In genomic region chr22:31497148-31497938, GRCh38 we compare ENCODE assay signal across 8 cellular contexts. TPM values are rescaled to one million over a fixed set of nuclear protein-coding genes. Genes with fewer than 3 reads are reported as not detected.
A peak's percentile ranks its signal among the peaks of the same experiment; 100 is the strongest.
DNase-seq lines count a peak whose midpoint lies in the region; ATAC-seq and TF ChIP-seq lines count a peak whose summit lies in the region.

No MANE protein-coding gene starts in this region.

- H2BK12ac ChIP-seq in trophoblast cell (ENCODE audit: low read length), result no peak overlapping the region

- TF ChIP-seq CTCF in Peyer's patch (IDR thresholded peaks at IDR 0.05), result no peak
- no peak for TF ChIP-seq CTCF in GM10248 (IDR thresholded peaks at IDR 0.05; ENCODE audit: control extremely low read depth, extremely low read depth, low read depth, missing control alignments)

- H3K4me3 ChIP-seq in Peyer's patch, result peak overlapping the region; percentile 72 to 89 (median 74)
- peak overlapping the region; percentile 75 for H3K4me3 ChIP-seq in trophoblast cell (ENCODE audit: low read depth, low read length)

- no peak overlapping the region for H4K12ac ChIP-seq in trophoblast cell (ENCODE audit: low read depth, low read length)

- H3K79me1 ChIP-seq in trophoblast cell (ENCODE audit: low read length), result peaks cover 2% of the 10 kb centered on the region

- H3K27ac ChIP-seq in Peyer's patch (peak overlapping the region; percentile 73 to 92 (median 79)), epithelial cell of prostate (peak overlapping the region; percentile 71), trophoblast cell (ENCODE audit: low read depth, low read length) (no peak overlapping the region)

- H3K23ac ChIP-seq in trophoblast cell (ENCODE audit: low read length), result no peak overlapping the region

- peak overlapping the region; percentile 88 for H3K4me2 ChIP-seq in trophoblast cell (ENCODE audit: low read length)

- H2AFZ ChIP-seq in trophoblast cell (ENCODE audit: insufficient read depth, low read length, poor library complexity), result peak overlapping the region; percentile 75

- H3K9me3 ChIP-seq in ES-I3 (ENCODE audit: control insufficient read depth, insufficient read depth, low read length) (no peaks in the 10 kb centered on the region), Peyer's patch (no peaks in the 10 kb centered on the region), trophoblast cell (ENCODE audit: insufficient read depth, low read depth, low read length) (no peaks in the 10 kb centered on the region)

- no peak overlapping the region for H4K8ac ChIP-seq in trophoblast cell (ENCODE audit: low read depth, low read length)

- H2BK120ac ChIP-seq in trophoblast cell (ENCODE audit: insufficient read depth, low read length, poor library complexity), result no peak overlapping the region

- ATAC-seq in GM18907 (IDR thresholded peaks at IDR 0.05; ENCODE audit: unreplicated experiment) (no peak), GM19455 (IDR thresholded peaks at IDR 0.05; ENCODE audit: unreplicated experiment) (no peak), GM21786 (IDR thresholded peaks at IDR 0.05; ENCODE audit: unreplicated experiment) (no peak)

- no peak for DNase-seq in Peyer's patch
- no peak for DNase-seq in epithelial cell of prostate (ENCODE audit: low read depth, low spot score)
- DNase-seq in trophoblast cell, result no peak
- no peak for DNase-seq in GM10248 (ENCODE audit: extremely low spot score)

- H3K4me1 ChIP-seq in ES-I3 (ENCODE audit: insufficient read depth, low read length) (no peaks in the 10 kb centered on the region), Peyer's patch (peaks cover 0 to 21% (median 3%) of the 10 kb centered on the region in 4 donors), trophoblast cell (ENCODE audit: control insufficient read depth in 1 of 2, insufficient read depth in 2 of 2, low read length in 2 of 2) (peaks cover 0 to 2% of the 10 kb centered on the region in 2 experiments)

- H3K36me3 ChIP-seq in ES-I3 (ENCODE audit: insufficient read depth, low read length), result no peaks in the 10 kb centered on the region
- H3K36me3 ChIP-seq in Peyer's patch, result no peaks in the 10 kb centered on the region
- H3K36me3 ChIP-seq in trophoblast cell (ENCODE audit: control insufficient read depth in 1 of 2, insufficient read depth in 2 of 2, low read length in 2 of 2), result no peaks in the 10 kb centered on the region

- no peak overlapping the region for H3K18ac ChIP-seq in trophoblast cell (ENCODE audit: low read length)

- no peak overlapping the region for H3K4ac ChIP-seq in trophoblast cell (ENCODE audit: low read depth, low read length)

- CTCF ChIA-PET in GM10248 (lab: Yijun Ruan, JAX), result no interaction called here

- no peak overlapping the region for H3K14ac ChIP-seq in trophoblast cell (ENCODE audit: low read length)

- H3K27me3 ChIP-seq in Peyer's patch (no peaks in the 10 kb centered on the region), trophoblast cell (ENCODE audit: insufficient read depth, low read length) (no peaks in the 10 kb centered on the region)

- no peaks in the 10 kb centered on the region for H3K79me2 ChIP-seq in trophoblast cell (ENCODE audit: control insufficient read depth, insufficient read depth, low read length, poor library complexity)

- H3K9ac ChIP-seq in ES-I3 (ENCODE audit: low read depth, low read length) (peak overlapping the region; percentile 75), trophoblast cell (ENCODE audit: low read length) (no peak overlapping the region)

- POLR2A ChIA-PET in GM10248 (lab: Yijun Ruan, JAX), result no interaction called here

- no peak for TF ChIP-seq POLR2A in Peyer's patch (IDR thresholded peaks at IDR 0.05)

- WGBS in trophoblast cell (ENCODE audit: extremely low coverage, insufficient coverage, insufficient read length), result no CpG with 5 or more reads among the region's 10 CpGs

- no peak overlapping the region for H2BK5ac ChIP-seq in trophoblast cell (ENCODE audit: low read depth, low read length, poor library complexity)

- no peak overlapping the region for H4K91ac ChIP-seq in trophoblast cell (ENCODE audit: low read depth, low read length)

- H2AK5ac ChIP-seq in trophoblast cell (ENCODE audit: low read length), result no peak overlapping the region

RNA-seq across cellular contexts. Expression of gene SFI1, which starts 1.0 kb away (rescaled TPM):
- 100 to 1,000 TPM; 124 to 307 (median 198) TPM for total RNA-seq in Peyer's patch
- polyA plus RNA-seq in trophoblast cell (2013), result 5.6 and 5.9 TPM in 2 replicates

RNA-seq across cellular contexts. Expression of gene EIF4ENIF1, which starts 7.7 kb away (rescaled TPM):
- 10 to 100 TPM; 22.2 to 47.9 (median 26.2) TPM for total RNA-seq in Peyer's patch
- polyA plus RNA-seq in trophoblast cell (2013), result 12.8 and 13.2 TPM in 2 replicates
